ENCODE assay signal across 22 cellular contexts in genomic region chr6:4586469-4586859, GRCh38.
"Had no signal": no experiment of that assay in that cellular context is flagged by ENCODE, and none has a peak within 500 bp of the region (broad histone marks: within the 10 kb centered on the region; RNA-seq: fewer than 3 reads in every experiment).

No MANE protein-coding gene starts in this region.

- H3K27ac ChIP-seq: body of pancreas, coronary artery, dorsolateral prefrontal cortex, parathyroid adenoma, right atrium auricular region, spleen, suprapubic skin, tibial artery, VCaP had no signal

- H3K4me1 ChIP-seq: body of pancreas, parathyroid adenoma, suprapubic skin had no signal

- H3K36me3 ChIP-seq: right atrium auricular region, spleen, suprapubic skin, tibial artery had no signal

- ATAC-seq: activated naive CD4-positive, alpha-beta T cell treated with anti-CD3 and anti-CD28 coated beads, Interleukin-2, amount 50 U/mL, for 72 hours; activated T-cell treated with anti-CD3 and anti-CD28 coated beads, Interleukin-2, amount 50 U/mL, for 72 hours; body of pancreas; left ventricle myocardium superior; naive thymus-derived CD8-positive, alpha-beta T cell had no signal

- H3K9ac ChIP-seq: parathyroid adenoma had no signal

- H3K4me3 ChIP-seq: body of pancreas, coronary artery, dorsolateral prefrontal cortex, right atrium auricular region, spleen, suprapubic skin, tibial artery had no signal

- H3K79me2 ChIP-seq: parathyroid adenoma had no signal

- H3K27me3 ChIP-seq: body of pancreas, dorsolateral prefrontal cortex, right atrium auricular region, spleen, suprapubic skin, tibial artery had no signal

- H3K9me3 ChIP-seq: body of pancreas, suprapubic skin had no signal

- DNase-seq: activated CD4-positive, alpha-beta T cell treated with anti-CD3 and anti-CD28 coated beads for 4 hours; activated CD4-positive, alpha-beta T cell treated with anti-CD3 and anti-CD28 coated beads, Interleukin-2, amount 50 U/mL, for 4 hours; activated naive CD4-positive, alpha-beta T cell; activated T-cell treated with anti-CD3 and anti-CD28 coated beads for 4 hours; activated T-cell treated with anti-CD3 and anti-CD28 coated beads, Interleukin-2, amount 50 U/mL, for 72 hours; body of pancreas; dorsolateral prefrontal cortex; effector memory CD4-positive, alpha-beta T cell; erythroblast; left ventricle myocardium superior; naive thymus-derived CD8-positive, alpha-beta T cell; nucleus accumbens; spleen; stimulated activated naive CD4-positive, alpha-beta T cell; T-helper 9 cell; tibial artery had no signal

- H2AFZ ChIP-seq: parathyroid adenoma had no signal
